1 cellular context compared by ENCODE assay signal in genomic region chr11:61769169-61769920, GRCh38.
TF ChIP-seq lines count a peak whose summit lies in the region.

No MANE protein-coding gene starts in this region.

TF ChIP-seq in A549, 52 proteins besides CTCF, POLR2A, EP300 and RAD21 (continued from another document):
- TF ChIP-seq, protein P1, sequence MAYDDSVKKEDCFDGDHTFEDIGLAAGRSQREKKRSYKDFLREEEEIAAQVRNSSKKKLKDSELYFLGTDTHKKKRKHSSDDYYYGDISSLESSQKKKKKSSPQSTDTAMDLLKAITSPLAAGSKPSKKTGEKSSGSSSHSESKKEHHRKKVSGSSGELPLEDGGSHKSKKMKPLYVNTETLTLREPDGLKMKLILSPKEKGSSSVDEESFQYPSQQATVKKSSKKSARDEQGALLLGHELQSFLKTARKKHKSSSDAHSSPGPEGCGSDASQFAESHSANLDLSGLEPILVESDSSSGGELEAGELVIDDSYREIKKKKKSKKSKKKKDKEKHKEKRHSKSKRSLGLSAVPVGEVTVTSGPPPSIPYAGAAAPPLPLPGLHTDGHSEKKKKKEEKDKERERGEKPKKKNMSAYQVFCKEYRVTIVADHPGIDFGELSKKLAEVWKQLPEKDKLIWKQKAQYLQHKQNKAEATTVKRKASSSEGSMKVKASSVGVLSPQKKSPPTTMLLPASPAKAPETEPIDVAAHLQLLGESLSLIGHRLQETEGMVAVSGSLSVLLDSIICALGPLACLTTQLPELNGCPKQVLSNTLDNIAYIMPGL (CRISPR knock-in tag; IDR thresholded peaks at IDR 0.05; ENCODE audit: borderline replicate concordance): no peak
- no peak for TF ChIP-seq ZC3H11A (IDR thresholded peaks at IDR 0.05)
- no peak for TF ChIP-seq SMC3 (IDR thresholded peaks at IDR 0.05)
